12 cellular contexts compared by ENCODE assay signal in genomic region chr9:136255166-136255538, GRCh38.
DNase-seq lines count a peak whose midpoint lies in the region; ATAC-seq, FAIRE-seq and TF ChIP-seq lines count a peak whose summit lies in the region.
"Had no signal": no experiment of that assay in that cellular context is flagged by ENCODE, and none has a peak within 500 bp of the region (broad histone marks: within the 10 kb centered on the region; RNA-seq: fewer than 3 reads in every experiment).

No MANE protein-coding gene starts in this region.

- H3K36me3 Mint-ChIP-seq in stimulated activated effector memory CD8-positive, alpha-beta T cell treated with anti-CD3 and anti-CD28 coated beads, Interleukin-12 subunit alpha, Interleukin-12 subunit beta, amount 100 ng/mL, for 72 hours, result no peaks in the 10 kb centered on the region
- H3K36me3 Mint-ChIP-seq: activated naive CD4-positive, alpha-beta T cell treated with anti-CD3 and anti-CD28 coated beads, Interleukin-2, amount 50 U/mL, for 72 hours had no signal

- TF ChIP-seq CTCF in fibroblast of pulmonary artery (IDR thresholded peaks at IDR 0.05; ENCODE audit: low read length, missing control alignments), result no peak

- peak; percentile 53 for ATAC-seq in stimulated activated effector memory CD8-positive, alpha-beta T cell treated with anti-CD3 and anti-CD28 coated beads, Interleukin-12 subunit alpha, Interleukin-12 subunit beta, amount 100 ng/mL, for 72 hours
- no peak for ATAC-seq in HG03565 (IDR thresholded peaks at IDR 0.05; ENCODE audit: unreplicated experiment)
- ATAC-seq: activated naive CD4-positive, alpha-beta T cell treated with anti-CD3 and anti-CD28 coated beads, Interleukin-2, amount 50 U/mL, for 72 hours had no signal

- H3K4me3 ChIP-seq in fibroblast of pulmonary artery (replicated peaks; ENCODE audit: low read depth, low read length), result no peak overlapping the region

- H3K4me3 Mint-ChIP-seq in stimulated activated effector memory CD8-positive, alpha-beta T cell treated with anti-CD3 and anti-CD28 coated beads, Interleukin-12 subunit alpha, Interleukin-12 subunit beta, amount 100 ng/mL, for 72 hours, result no peak overlapping the region
- H3K4me3 Mint-ChIP-seq: stimulated activated naive CD8-positive, alpha-beta T cell treated with anti-CD3 and anti-CD28 coated beads, Interleukin-15, Interleukin-2, amounts not matched to agents 100 ng/mL and 50 ng/mL, for 24 hours had no signal

- H3K4me1 Mint-ChIP-seq in stimulated activated effector memory CD8-positive, alpha-beta T cell treated with anti-CD3 and anti-CD28 coated beads, Interleukin-12 subunit alpha, Interleukin-12 subunit beta, amount 100 ng/mL, for 72 hours, result peaks cover 9% of the 10 kb centered on the region

- no peak for FAIRE-seq in RCC 7860 (lab: Jason Lieb, UNC)

- peak; percentile 29 for DNase-seq in stimulated activated CD4-positive, alpha-beta T cell treated with anti-CD3 and anti-CD28 coated beads, Interleukin-15, amount 100 ng/mL, for 24 hours
- DNase-seq in stimulated activated CD4-positive, alpha-beta T cell treated with anti-CD3 and anti-CD28 coated beads, Interleukin-1b, Interleukin-23, amount 100 ng/mL, for 48 hours, result no peak
- DNase-seq in RCC 7860 (ENCODE audit: low spot score) (peak; percentile 36), fibroblast of pulmonary artery (ENCODE audit: low read depth) (peak; percentile 26), NOMO-1 treated with dmso at 0.1 percent for 144 hours (lab: John Stamatoyannopoulos, UW; ENCODE audit: unreplicated experiment) (no peak), SIG-M5 treated with dmso at 0.1 percent for 504 hours (lab: John Stamatoyannopoulos, UW; ENCODE audit: unreplicated experiment) (no peak)
- no peak for DNase-seq in stimulated activated effector memory CD8-positive, alpha-beta T cell treated with anti-CD3 and anti-CD28 coated beads, Interleukin-12 subunit alpha, Interleukin-12 subunit beta, amount 100 ng/mL, for 72 hours (ENCODE audit: low spot score in 2 of 2)
- DNase-seq: BE2C, NCI-H187 treated with DMSO at 0.1 percent for 48 hours had no signal

- H3K27ac Mint-ChIP-seq in stimulated activated effector memory CD8-positive, alpha-beta T cell treated with anti-CD3 and anti-CD28 coated beads, Interleukin-12 subunit alpha, Interleukin-12 subunit beta, amount 100 ng/mL, for 72 hours, result no peak overlapping the region
- H3K27ac Mint-ChIP-seq: stimulated activated naive CD8-positive, alpha-beta T cell treated with anti-CD3 and anti-CD28 coated beads, Interleukin-15, Interleukin-2, amounts not matched to agents 100 ng/mL and 50 ng/mL, for 24 hours had no signal

- no peaks in the 10 kb centered on the region for H3K9me3 Mint-ChIP-seq in stimulated activated effector memory CD8-positive, alpha-beta T cell treated with anti-CD3 and anti-CD28 coated beads, Interleukin-12 subunit alpha, Interleukin-12 subunit beta, amount 100 ng/mL, for 72 hours
- H3K9me3 Mint-ChIP-seq: activated naive CD4-positive, alpha-beta T cell treated with anti-CD3 and anti-CD28 coated beads, Interleukin-2, amount 50 U/mL, for 72 hours; stimulated activated naive CD8-positive, alpha-beta T cell treated with anti-CD3 and anti-CD28 coated beads, Interleukin-15, Interleukin-2, amounts not matched to agents 100 ng/mL and 50 ng/mL, for 24 hours had no signal

Comparison
In these comparisons a context has a peak if more than half of its experiments do, and no peak if none do; other contexts are left out.
1. DNase-seq: peak in stimulated activated CD4-positive, alpha-beta T cell treated with anti-CD3 and anti-CD28 coated beads, Interleukin-15, amount 100 ng/mL, for 24 hours (single experiment), RCC 7860 (single experiment) and fibroblast of pulmonary artery (single experiment); none in stimulated activated CD4-positive, alpha-beta T cell treated with anti-CD3 and anti-CD28 coated beads, Interleukin-1b, Interleukin-23, amount 100 ng/mL, for 48 hours (single experiment), stimulated activated effector memory CD8-positive, alpha-beta T cell treated with anti-CD3 and anti-CD28 coated beads, Interleukin-12 subunit alpha, Interleukin-12 subunit beta, amount 100 ng/mL, for 72 hours (0 of 2), NOMO-1 treated with dmso at 0.1 percent for 144 hours (single experiment) and SIG-M5 treated with dmso at 0.1 percent for 504 hours (single experiment).